In the genomic region with DNA sequence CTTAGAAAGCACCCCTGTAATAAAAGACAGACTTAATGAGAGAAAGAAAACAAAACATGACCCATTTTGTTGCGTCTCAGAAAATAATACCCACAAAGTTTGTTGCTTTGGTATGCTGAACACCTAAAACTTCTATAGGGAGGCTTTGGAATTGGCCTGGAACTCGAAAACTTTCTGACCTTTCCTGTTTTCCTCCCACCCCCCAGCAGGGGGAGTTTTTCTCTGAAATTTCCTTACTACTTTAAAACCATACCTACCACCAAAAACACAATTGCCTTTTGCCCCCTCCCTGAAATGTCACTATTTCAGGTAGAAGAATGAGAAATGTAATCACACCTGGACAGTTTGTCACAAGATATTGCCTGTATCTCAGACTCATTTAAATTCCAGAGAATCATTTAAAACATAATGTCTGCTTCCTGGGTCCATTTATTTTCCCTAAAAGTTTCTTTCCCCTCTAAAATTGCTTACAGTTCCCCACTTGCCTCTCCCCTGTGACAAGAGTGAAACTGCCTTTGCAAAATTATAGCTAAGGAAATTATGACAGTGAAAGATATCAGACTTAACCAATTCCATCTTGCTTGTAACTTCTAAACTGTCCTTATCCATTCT, we compare ENCODE assay signal across 8 cellular contexts.
DNase-seq lines count a peak whose midpoint lies in the region; FAIRE-seq and TF ChIP-seq lines count a peak whose summit lies in the region.

No MANE protein-coding gene starts in this region.

- DNase-seq in activated CD4-positive, alpha-beta T cell treated with anti-CD3 and anti-CD28 coated beads for 48 hours: peak; percentile 20
- DNase-seq in activated CD4-positive, alpha-beta T cell treated with anti-CD3 and anti-CD28 coated beads, Interleukin-2, amount 10 ng/mL, durations not matched to agents 24 days and 14 days: no peak
- DNase-seq in LNCaP clone FGC (ENCODE audit: low read depth): no peak
- DNase-seq in choroid plexus epithelial cell (ENCODE audit: low read depth): peak; percentile 17
- peak; percentile 1 for DNase-seq in small intestine
- DNase-seq in effector memory CD4-positive, alpha-beta T cell: no peak
- DNase-seq in central memory CD4-positive, alpha-beta T cell: no peak
- no peak for DNase-seq in NCI-H1930 (lab: John Stamatoyannopoulos, UW)

- no peaks in the 10 kb centered on the region for H3K36me3 Mint-ChIP-seq in activated CD4-positive, alpha-beta T cell treated with anti-CD3 and anti-CD28 coated beads, Interleukin-2, amount 10 ng/mL, durations not matched to agents 24 days and 14 days (ENCODE audit: low read depth)

- H3K9me3 Mint-ChIP-seq in activated CD4-positive, alpha-beta T cell treated with anti-CD3 and anti-CD28 coated beads, Interleukin-2, amount 10 ng/mL, durations not matched to agents 24 days and 14 days: peaks cover 3% of the 10 kb centered on the region

- no peak overlapping the region for H3K4me3 Mint-ChIP-seq in activated CD4-positive, alpha-beta T cell treated with anti-CD3 and anti-CD28 coated beads, Interleukin-2, amount 10 ng/mL, durations not matched to agents 24 days and 14 days

- no peak overlapping the region for H3K4me3 ChIP-seq in LNCaP clone FGC (ENCODE audit: low read depth, low read length)
- H3K4me3 ChIP-seq in choroid plexus epithelial cell (ENCODE audit: low read depth, low read length): no peak overlapping the region
- H3K4me3 ChIP-seq in small intestine (ENCODE audit: low read depth in 1 of 2, low read length in 2 of 2): no peak overlapping the region
- H3K4me3 ChIP-seq in effector memory CD4-positive, alpha-beta T cell (ENCODE audit: insufficient read depth, low read depth, low read length, poor library complexity, severe bottlenecking): no peak overlapping the region

- TF ChIP-seq CTCF in LNCaP clone FGC (IDR thresholded peaks at IDR 0.05; ENCODE audit: control insufficient read depth, extremely low read depth, insufficient read depth) (peak; percentile 37), choroid plexus epithelial cell (conservative IDR thresholded peaks at IDR 0.05; ENCODE audit: low read depth, low read length) (peak; percentile 67)

- no peaks in the 10 kb centered on the region for H3K9me3 ChIP-seq in small intestine (ENCODE audit: control insufficient read depth, low read depth)
- no peaks in the 10 kb centered on the region for H3K9me3 ChIP-seq in effector memory CD4-positive, alpha-beta T cell (ENCODE audit: control insufficient read depth, low read length)

- H3K36me3 ChIP-seq in small intestine (ENCODE audit: control insufficient read depth in 2 of 2, insufficient read depth in 2 of 2, low read length in 2 of 2): no peaks in the 10 kb centered on the region
- no peaks in the 10 kb centered on the region for H3K36me3 ChIP-seq in effector memory CD4-positive, alpha-beta T cell (ENCODE audit: control insufficient read depth, insufficient read depth, low read length)

- intact Hi-C loops in activated CD4-positive, alpha-beta T cell treated with anti-CD3 and anti-CD28 coated beads, Interleukin-2, amount 10 ng/mL, durations not matched to agents 24 days and 14 days (cut with micrococcal nuclease): no loop called here

- H3K27ac ChIP-seq in small intestine (ENCODE audit: low read depth in 1 of 2, low read length in 1 of 2): no peak overlapping the region
- H3K27ac ChIP-seq in effector memory CD4-positive, alpha-beta T cell (ENCODE audit: insufficient read depth, low read length, poor library complexity, severe bottlenecking): no peak overlapping the region

- no peaks in the 10 kb centered on the region for H3K27me3 ChIP-seq in small intestine (ENCODE audit: control insufficient read depth in 2 of 2, insufficient read depth in 2 of 2, low read length in 2 of 2)
- no peaks in the 10 kb centered on the region for H3K27me3 ChIP-seq in effector memory CD4-positive, alpha-beta T cell (replicated peaks; ENCODE audit: control insufficient read depth, insufficient read depth, low read length, poor library complexity, severe bottlenecking)

- H3K4me1 Mint-ChIP-seq in activated CD4-positive, alpha-beta T cell treated with anti-CD3 and anti-CD28 coated beads, Interleukin-2, amount 10 ng/mL, durations not matched to agents 24 days and 14 days: no peaks in the 10 kb centered on the region

- H3K27me3 Mint-ChIP-seq in activated CD4-positive, alpha-beta T cell treated with anti-CD3 and anti-CD28 coated beads, Interleukin-2, amount 10 ng/mL, durations not matched to agents 24 days and 14 days: no peaks in the 10 kb centered on the region

- no peak overlapping the region for H3K27ac Mint-ChIP-seq in activated CD4-positive, alpha-beta T cell treated with anti-CD3 and anti-CD28 coated beads, Interleukin-2, amount 10 ng/mL, durations not matched to agents 24 days and 14 days

- no peak for FAIRE-seq in small intestine (lab: Jason Lieb, UNC)

- 41 to 76% (median 60%) methylated on average over 2 of the region's 2 CpGs for WGBS in small intestine, 3 donors

- no peaks in the 10 kb centered on the region for H3K4me1 ChIP-seq in small intestine (ENCODE audit: control insufficient read depth in 2 of 2, insufficient read depth in 1 of 2, low read depth in 1 of 2, low read length in 1 of 2)
- H3K4me1 ChIP-seq in effector memory CD4-positive, alpha-beta T cell (ENCODE audit: control insufficient read depth, insufficient read depth, low read length, poor library complexity, severe bottlenecking): no peaks in the 10 kb centered on the region

Comparison
In these comparisons a context has a peak if more than half of its experiments do, and no peak if none do; other contexts are left out.
1. DNase-seq: peak in activated CD4-positive, alpha-beta T cell treated with anti-CD3 and anti-CD28 coated beads for 48 hours (single experiment), choroid plexus epithelial cell (single experiment) and small intestine (single experiment); none in activated CD4-positive, alpha-beta T cell treated with anti-CD3 and anti-CD28 coated beads, Interleukin-2, amount 10 ng/mL, durations not matched to agents 24 days and 14 days (single experiment), LNCaP clone FGC (single experiment), effector memory CD4-positive, alpha-beta T cell (0 of 3), central memory CD4-positive, alpha-beta T cell (single experiment) and NCI-H1930 (0 of 2).